18 cellular contexts compared by ENCODE assay signal in genomic region chr18:78496095-78496494, GRCh38.
DNase-seq lines count a peak whose midpoint lies in the region; ATAC-seq and TF ChIP-seq lines count a peak whose summit lies in the region.
"Had no signal": no experiment of that assay in that cellular context is flagged by ENCODE, and none has a peak within 500 bp of the region (broad histone marks: within the 10 kb centered on the region; RNA-seq: fewer than 3 reads in every experiment).

No MANE protein-coding gene starts in this region.

- no peak for TF ChIP-seq POLR2A in prostate gland (IDR thresholded peaks at IDR 0.05)

- no peak overlapping the region for H3K4me2 ChIP-seq in hepatocyte
- H3K4me2 ChIP-seq: A549 had no signal

- H3K9me3 ChIP-seq in RWPE2 (ENCODE audit: severe bottlenecking): peaks cover 3% of the 10 kb centered on the region
- H3K9me3 ChIP-seq in hepatocyte (ENCODE audit: low read depth): no peaks in the 10 kb centered on the region
- no peaks in the 10 kb centered on the region for H3K9me3 ChIP-seq in prostate gland
- H3K9me3 ChIP-seq in psoas muscle: no peaks in the 10 kb centered on the region
- H3K9me3 ChIP-seq: A549, BE2C had no signal

- in situ Hi-C loops in G401 (cut with HindIII; ENCODE audit: low sequenced_read_pairs): no loop called here

- no peaks in the 10 kb centered on the region for H4K20me1 ChIP-seq in hepatocyte (ENCODE audit: insufficient read depth, poor library complexity, severe bottlenecking)

- H2AFZ ChIP-seq in hepatocyte: no peak overlapping the region

- H3K27ac ChIP-seq in RWPE2 (ENCODE audit: poor library complexity, severe bottlenecking) (no peak overlapping the region), hepatocyte (no peak overlapping the region), prostate gland (no peak overlapping the region), psoas muscle (no peak overlapping the region)
- H3K27ac ChIP-seq: A549 had no signal

- H3K36me3 ChIP-seq in RWPE2 (ENCODE audit: low read depth) (no peaks in the 10 kb centered on the region), hepatocyte (replicated peaks; ENCODE audit: insufficient read depth, low read depth) (no peaks in the 10 kb centered on the region), prostate gland (no peaks in the 10 kb centered on the region), psoas muscle (ENCODE audit: insufficient read depth in 1 of 2, low read depth in 1 of 2) (no peaks in the 10 kb centered on the region)
- H3K36me3 ChIP-seq: BE2C had no signal

- no peaks in the 10 kb centered on the region for H3K9me2 ChIP-seq in hepatocyte (replicated peaks; ENCODE audit: insufficient read depth)

- DNase-seq in G401 (ENCODE audit: low spot score) (peak; percentile 93), RWPE2 (ENCODE audit: low spot score) (peak; percentile 28), hepatocyte (ENCODE audit: low spot score) (peak; percentile 17), prostate gland (ENCODE audit: low spot score) (peak; percentile 31), NCI-H1417 (lab: John Stamatoyannopoulos, UW) (no peak), psoas muscle (no peak)
- no peak for DNase-seq in stimulated activated CD4-positive, alpha-beta T cell treated with anti-CD3 and anti-CD28 coated beads, Interleukin-2, amount 100 ng/mL, for 48 hours
- DNase-seq: BE2C, EL, KG1, NCI-H1105, NCI-H2029 treated with DMSO at 0.1 percent for 48 hours, NCI-H2171 treated with DMSO at 0.1 percent for 48 hours, NCI-H524 treated with DMSO at 0.1 percent for 48 hours, OCI-M1, SHP77 had no signal

- no peak for TF ChIP-seq CTCF in RWPE2 (IDR thresholded peaks at IDR 0.05; ENCODE audit: poor library complexity, severe bottlenecking)
- no peak for TF ChIP-seq CTCF in hepatocyte (IDR thresholded peaks at IDR 0.05; ENCODE audit: poor library complexity)
- no peak for TF ChIP-seq CTCF in prostate gland (IDR thresholded peaks at IDR 0.05)
- no peak for TF ChIP-seq CTCF in psoas muscle (IDR thresholded peaks at IDR 0.05)

- ATAC-seq in RWPE2 (ENCODE audit: low read depth) (no peak), psoas muscle (no peak), GM18519 (IDR thresholded peaks at IDR 0.05; ENCODE audit: low FRiP score, unreplicated experiment) (no peak)
- ATAC-seq: A549 had no signal

- WGBS in hepatocyte (ENCODE audit: low lambda C conversion rate, missing lambda C conversion rate): 65% methylated on average over 16 of the region's 16 CpGs
- WGBS in prostate gland: 30% methylated on average over 16 of the region's 16 CpGs
- 69 to 79% (median 74%) methylated on average over 16 of the region's 16 CpGs for WGBS in psoas muscle, 3 donors

- intact Hi-C loops in prostate gland (cut with DNase I) (no loop called here), psoas muscle (cut with DNase I) (no loop called here)

- H3K79me2 ChIP-seq in hepatocyte: no peaks in the 10 kb centered on the region

- H3K27me3 ChIP-seq in RWPE2 (ENCODE audit: insufficient read depth, poor library complexity, severe bottlenecking) (no peaks in the 10 kb centered on the region), hepatocyte (no peaks in the 10 kb centered on the region), prostate gland (replicated peaks; ENCODE audit: insufficient read depth) (no peaks in the 10 kb centered on the region), psoas muscle (ENCODE audit: insufficient read depth in 3 of 3, low read length in 2 of 3) (no peaks in the 10 kb centered on the region)
- H3K27me3 ChIP-seq: BE2C had no signal

- H3K4me3 ChIP-seq in RWPE2 (ENCODE audit: severe bottlenecking): no peak overlapping the region
- H3K4me3 ChIP-seq in hepatocyte: no peak overlapping the region
- no peak overlapping the region for H3K4me3 ChIP-seq in prostate gland
- H3K4me3 ChIP-seq in psoas muscle: no peak overlapping the region
- H3K4me3 ChIP-seq: A549 had no signal

- H3K4me1 ChIP-seq in RWPE2 (ENCODE audit: insufficient read depth, poor library complexity, severe bottlenecking) (no peaks in the 10 kb centered on the region), hepatocyte (ENCODE audit: insufficient read depth) (no peaks in the 10 kb centered on the region), prostate gland (replicated peaks) (no peaks in the 10 kb centered on the region), psoas muscle (no peaks in the 10 kb centered on the region)
- H3K4me1 ChIP-seq: A549, BE2C had no signal

Comparison
In these comparisons a context has a peak if more than half of its experiments do, and no peak if none do; other contexts are left out.
1. DNase-seq: peak in G401 (single experiment), RWPE2 (single experiment), hepatocyte (single experiment) and prostate gland (single experiment); none in NCI-H1417 (0 of 3), psoas muscle (0 of 2) and stimulated activated CD4-positive, alpha-beta T cell treated with anti-CD3 and anti-CD28 coated beads, Interleukin-2, amount 100 ng/mL, for 48 hours (0 of 2).